Comparison of ENCODE assay signal across 8 cellular contexts in the genomic region with DNA sequence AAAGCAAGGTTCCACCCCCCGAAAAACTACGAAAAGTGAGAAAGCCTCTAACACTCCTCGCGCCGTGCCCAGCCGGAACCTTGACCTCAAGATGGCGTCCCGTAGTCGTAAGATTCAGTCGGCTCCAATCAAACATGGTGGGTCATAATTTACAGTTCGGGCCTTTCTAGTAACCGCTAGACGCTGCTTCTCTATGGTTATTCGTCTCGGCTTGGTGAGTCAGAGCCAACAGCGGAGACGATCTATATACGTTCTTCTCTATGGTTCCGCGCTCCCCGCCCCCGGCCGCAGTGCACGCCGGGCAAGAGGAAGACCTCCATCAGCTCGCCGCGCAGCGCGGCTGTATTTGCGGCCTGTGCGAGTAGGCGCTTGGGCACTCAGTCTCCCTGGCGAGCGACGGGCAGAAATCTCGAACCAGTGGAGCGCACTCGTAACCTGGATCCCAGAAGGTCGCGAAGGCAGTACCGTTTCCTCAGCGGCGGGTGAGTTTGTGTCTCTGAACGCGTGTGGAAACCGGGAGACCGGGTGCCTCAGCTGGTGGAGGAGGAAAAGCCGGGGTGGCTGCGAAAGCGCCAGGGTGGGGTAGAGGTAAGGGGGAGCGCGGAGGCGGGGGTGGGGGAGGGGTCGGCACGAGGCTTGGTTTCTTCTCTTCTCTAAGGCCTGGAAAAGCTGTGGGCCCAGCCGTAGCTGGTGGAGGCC. TPM values are rescaled to one million over a fixed set of nuclear protein-coding genes. Genes with fewer than 3 reads are reported as not detected.
DNase-seq lines count a peak whose midpoint lies in the region; ATAC-seq and TF ChIP-seq lines count a peak whose summit lies in the region.

A gene (plus strand): TSS at position 311 of the 699 bp plus-strand sequence. CDS start 13,108 bp downstream, outside the sequence.

- H3K4me3 Mint-ChIP-seq in T-helper 17 cell (no peak within 1 kb of the TSS), progenitor cell of endocrine pancreas (ENCODE audit: low read depth) (no peak within 1 kb of the TSS)

- H3K9me3 ChIP-seq in T-helper 17 cell (ENCODE audit: control insufficient read depth, low read length, poor library complexity, severe bottlenecking) (no peaks in the 10 kb centered on the region), left ventricle myocardium inferior (replicated peaks) (no peaks in the 10 kb centered on the region)

- H3K4me1 ChIP-seq in left ventricle myocardium inferior: peaks cover 55% of the 10 kb centered on the region

- peak within 1 kb of the TSS; percentile 87 for H3K4me3 ChIP-seq in left ventricle myocardium inferior

- intact Hi-C loops in left ventricle myocardium inferior (cut with micrococcal nuclease): no loop called here

- no peaks in the 10 kb centered on the region for H3K27me3 Mint-ChIP-seq in T-helper 17 cell
- H3K27me3 Mint-ChIP-seq in progenitor cell of endocrine pancreas: no peaks in the 10 kb centered on the region

- peak within 1 kb of the TSS; percentile 98 for H3K27ac ChIP-seq in angular gyrus (ENCODE audit: low read depth, low read length)
- H3K27ac ChIP-seq in left ventricle myocardium inferior (replicated peaks): peak within 1 kb of the TSS; percentile 91

- H3K9me3 Mint-ChIP-seq in progenitor cell of endocrine pancreas (ENCODE audit: low read depth): no peaks in the 10 kb centered on the region

- H3K27ac Mint-ChIP-seq in T-helper 17 cell (no peak within 1 kb of the TSS), progenitor cell of endocrine pancreas (no peak within 1 kb of the TSS)

- DNase-seq in NCI-H1694 treated with DMSO at 0.1 percent for 48 hours (lab: John Stamatoyannopoulos, UW) (peak; percentile 100), T-helper 17 cell (peak; percentile 85 to 93 (median 88)), left ventricle myocardium inferior (peak; percentile 95), progenitor cell of endocrine pancreas (ENCODE audit: low spot score, unreplicated experiment) (peak; percentile 90), ureter (ENCODE audit: low spot score) (peak; percentile 95)

- TF ChIP-seq CTCF in left ventricle myocardium inferior (IDR thresholded peaks at IDR 0.05; ENCODE audit: borderline replicate concordance) (no peak), progenitor cell of endocrine pancreas (IDR thresholded peaks at IDR 0.05; ENCODE audit: unreplicated experiment) (no peak)

- H3K36me3 ChIP-seq in left ventricle myocardium inferior: no peaks in the 10 kb centered on the region

- H3K27me3 ChIP-seq in left ventricle myocardium inferior (ENCODE audit: low read depth): no peaks in the 10 kb centered on the region

- H3K4me1 Mint-ChIP-seq in T-helper 17 cell: peaks cover 22% of the 10 kb centered on the region
- H3K4me1 Mint-ChIP-seq in progenitor cell of endocrine pancreas (ENCODE audit: low read depth): peaks cover 17% of the 10 kb centered on the region

- H3K36me3 Mint-ChIP-seq in T-helper 17 cell (ENCODE audit: low read depth) (no peaks in the 10 kb centered on the region), progenitor cell of endocrine pancreas (ENCODE audit: insufficient read depth) (peaks cover 3% of the 10 kb centered on the region)

- peak; percentile 93 for ATAC-seq in GM18502 (IDR thresholded peaks at IDR 0.05; ENCODE audit: poor library complexity, unreplicated experiment)
- ATAC-seq in HG02943 (IDR thresholded peaks at IDR 0.05; ENCODE audit: low read depth, unreplicated experiment): peak; percentile 90
- peak; percentile 96 for ATAC-seq in T-helper 17 cell

RNA-seq across cellular contexts. Expression of the gene that starts here (rescaled TPM):
- total RNA-seq in T-helper 17 cell (100 to 1,000 TPM; 156 to 168 TPM), left ventricle myocardium inferior (36.9 TPM), progenitor cell of endocrine pancreas (133 and 135 TPM in 2 replicates), ureter (128 TPM)

Comparison
In these comparisons a context has a peak if more than half of its experiments do, and no peak if none do; other contexts are left out.
1. Peak in every context shown above with its lines: DNase-seq, ATAC-seq, H3K4me3 ChIP-seq and H3K27ac ChIP-seq.